30 cellular contexts compared by ENCODE assay signal in the genomic region with DNA sequence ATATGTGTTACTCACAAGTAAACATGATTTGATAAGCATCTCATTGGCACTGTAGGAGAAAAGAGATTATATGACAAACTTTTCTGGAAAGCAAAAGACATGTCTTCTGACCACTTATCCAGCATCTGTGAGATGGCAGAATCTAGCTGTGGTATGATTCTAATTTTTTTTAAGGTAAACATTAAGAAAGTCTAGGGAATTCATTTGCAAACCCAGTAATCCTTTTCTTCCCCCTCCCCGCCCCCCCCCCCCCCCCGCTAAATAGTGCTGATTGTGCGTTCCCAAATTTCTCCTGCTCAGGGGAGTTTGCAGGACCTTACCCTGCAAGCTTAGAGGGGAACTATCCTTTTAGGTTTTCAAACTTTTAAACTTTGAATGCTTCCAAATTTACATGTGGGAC.
"Had no signal": no experiment of that assay in that cellular context is flagged by ENCODE, and none has a peak within 500 bp of the region (broad histone marks: within the 10 kb centered on the region; RNA-seq: fewer than 3 reads in every experiment).

No MANE protein-coding gene starts in this region.

- ATAC-seq: activated CD8-positive, alpha-beta memory T cell treated with anti-CD3 and anti-CD28 coated beads, Interleukin-2, amount 10 ng/mL, durations not matched to agents 7 days and 5 days; activated naive CD8-positive, alpha-beta T cell treated with anti-CD3 and anti-CD28 coated beads, Interleukin-2, amount 50 U/mL, for 24 hours; body of pancreas; effector memory CD8-positive, alpha-beta T cell; gastroesophageal sphincter; heart right ventricle had no signal

- H3K27ac ChIP-seq: adrenal gland, body of pancreas, esophagus muscularis mucosa, gastroesophageal sphincter, heart right ventricle had no signal

- H3K27me3 Mint-ChIP-seq: activated CD4-positive, alpha-beta memory T cell treated with anti-CD3 and anti-CD28 coated beads for 36 hours; activated CD4-positive, alpha-beta T cell treated with anti-CD3 and anti-CD28 coated beads for 36 hours; activated CD4-positive, alpha-beta T cell treated with anti-CD3 and anti-CD28 coated beads, Interleukin-2, amount 10 ng/mL, durations not matched to agents 24 days and 14 days; activated CD8-positive, alpha-beta memory T cell treated with anti-CD3 and anti-CD28 coated beads, Interleukin-2, amount 10 ng/mL, durations not matched to agents 7 days and 5 days; activated naive CD4-positive, alpha-beta T cell treated with anti-CD3 and anti-CD28 coated beads, Interleukin-2, amount 50 U/mL, for 24 hours; activated naive CD8-positive, alpha-beta T cell treated with anti-CD3 and anti-CD28 coated beads for 36 hours; activated naive CD8-positive, alpha-beta T cell treated with anti-CD3 and anti-CD28 coated beads, Interleukin-2, amount 50 U/mL, for 24 hours; effector memory CD8-positive, alpha-beta T cell had no signal

- H3K9me3 ChIP-seq: adrenal gland, body of pancreas, esophagus muscularis mucosa, gastroesophageal sphincter, heart right ventricle had no signal

- H3K4me1 ChIP-seq: adrenal gland, body of pancreas had no signal

- H3K4me3 Mint-ChIP-seq: activated CD4-positive, alpha-beta memory T cell treated with anti-CD3 and anti-CD28 coated beads for 36 hours; activated CD4-positive, alpha-beta T cell treated with anti-CD3 and anti-CD28 coated beads for 36 hours; activated CD4-positive, alpha-beta T cell treated with anti-CD3 and anti-CD28 coated beads, Interleukin-2, amount 10 ng/mL, durations not matched to agents 24 days and 14 days; activated CD8-positive, alpha-beta memory T cell treated with anti-CD3 and anti-CD28 coated beads, Interleukin-2, amount 10 ng/mL, durations not matched to agents 7 days and 5 days; activated CD8-positive, alpha-beta T cell treated with anti-CD3 and anti-CD28 coated beads, Interleukin-2, amount 10 ng/mL, durations not matched to agents 7 days and 5 days; activated naive CD4-positive, alpha-beta T cell treated with anti-CD3 and anti-CD28 coated beads for 36 hours; activated naive CD4-positive, alpha-beta T cell treated with anti-CD3 and anti-CD28 coated beads, Interleukin-2, amount 50 U/mL, for 24 hours; activated naive CD8-positive, alpha-beta T cell treated with anti-CD3 and anti-CD28 coated beads for 36 hours; activated naive CD8-positive, alpha-beta T cell treated with anti-CD3 and anti-CD28 coated beads, Interleukin-2, amount 50 U/mL, for 24 hours; activated T-helper 1 cell treated with anti-CD3 and anti-CD28 coated beads, Interleukin-12 subunit alpha, Interleukin-12 subunit beta, Interleukin-2, Interleukin-4 antibody, amounts not matched to agents 30 ng/mL and 10 ng/mL and 1 ng/mL, durations not matched to agents 14 hours and 24 hours and 36 hours; effector memory CD8-positive, alpha-beta T cell had no signal

- H3K27ac Mint-ChIP-seq: activated CD4-positive, alpha-beta memory T cell treated with anti-CD3 and anti-CD28 coated beads for 36 hours; activated CD4-positive, alpha-beta T cell treated with anti-CD3 and anti-CD28 coated beads, Interleukin-2, amount 10 ng/mL, durations not matched to agents 24 days and 14 days; activated CD8-positive, alpha-beta memory T cell treated with anti-CD3 and anti-CD28 coated beads, Interleukin-2, amount 10 ng/mL, durations not matched to agents 7 days and 5 days; activated CD8-positive, alpha-beta T cell treated with anti-CD3 and anti-CD28 coated beads, Interleukin-2, amount 10 ng/mL, durations not matched to agents 7 days and 5 days; activated naive CD4-positive, alpha-beta T cell treated with anti-CD3 and anti-CD28 coated beads for 36 hours; activated naive CD4-positive, alpha-beta T cell treated with anti-CD3 and anti-CD28 coated beads, Interleukin-2, amount 50 U/mL, for 24 hours; activated naive CD8-positive, alpha-beta T cell treated with anti-CD3 and anti-CD28 coated beads for 36 hours; activated T-helper 1 cell treated with anti-CD3 and anti-CD28 coated beads, Interleukin-12 subunit alpha, Interleukin-12 subunit beta, Interleukin-2, Interleukin-4 antibody, amounts not matched to agents 30 ng/mL and 10 ng/mL and 1 ng/mL, durations not matched to agents 14 hours and 24 hours and 36 hours; activated T-helper 2 cell treated with anti-CD3 and anti-CD28 coated beads, Interferon-gamma antibody, Interleukin-2, Interleukin-4, amounts not matched to agents 10 μg/mL and 5 μg/mL and 100 μg/mL, durations not matched to agents 14 hours and 24 hours and 36 hours; effector memory CD8-positive, alpha-beta T cell had no signal

- H3K9me3 Mint-ChIP-seq: activated CD4-positive, alpha-beta memory T cell treated with anti-CD3 and anti-CD28 coated beads for 36 hours; activated CD4-positive, alpha-beta T cell treated with anti-CD3 and anti-CD28 coated beads, Interleukin-2, amount 10 ng/mL, durations not matched to agents 24 days and 14 days; activated naive CD4-positive, alpha-beta T cell treated with anti-CD3 and anti-CD28 coated beads for 36 hours; activated naive CD4-positive, alpha-beta T cell treated with anti-CD3 and anti-CD28 coated beads, Interleukin-2, amount 50 U/mL, for 24 hours; activated naive CD8-positive, alpha-beta T cell treated with anti-CD3 and anti-CD28 coated beads for 36 hours; activated naive CD8-positive, alpha-beta T cell treated with anti-CD3 and anti-CD28 coated beads, Interleukin-2, amount 50 U/mL, for 24 hours; activated T-helper 1 cell treated with anti-CD3 and anti-CD28 coated beads, Interleukin-12 subunit alpha, Interleukin-12 subunit beta, Interleukin-2, Interleukin-4 antibody, amounts not matched to agents 30 ng/mL and 10 ng/mL and 1 ng/mL, durations not matched to agents 14 hours and 24 hours and 36 hours; activated T-helper 2 cell treated with anti-CD3 and anti-CD28 coated beads, Interferon-gamma antibody, Interleukin-2, Interleukin-4, amounts not matched to agents 10 μg/mL and 5 μg/mL and 100 μg/mL, durations not matched to agents 14 hours and 24 hours and 36 hours; effector memory CD8-positive, alpha-beta T cell had no signal

- H3K27me3 ChIP-seq: adrenal gland, body of pancreas, esophagus muscularis mucosa, gastroesophageal sphincter, heart right ventricle had no signal

- DNase-seq: activated CD4-positive, alpha-beta memory T cell treated with anti-CD3 and anti-CD28 coated beads for 36 hours; activated CD4-positive, alpha-beta T cell treated with anti-CD3 and anti-CD28 coated beads for 36 hours; activated CD4-positive, alpha-beta T cell treated with anti-CD3 and anti-CD28 coated beads, Interleukin-2, amount 10 ng/mL, durations not matched to agents 24 days and 14 days; activated CD4-positive, CD25-positive, alpha-beta regulatory T cell; activated CD4-positive, CD25-positive, alpha-beta regulatory T cell treated with anti-CD3 and anti-CD28 coated beads, Interleukin-2, amount 50 U/mL, for 72 hours; activated CD8-positive, alpha-beta memory T cell treated with anti-CD3 and anti-CD28 coated beads, Interleukin-2, amount 10 ng/mL, durations not matched to agents 7 days and 5 days; activated CD8-positive, alpha-beta memory T cell treated with anti-CD3 and anti-CD28 coated beads, Interleukin-2, amount 50 U/mL, for 4 hours; activated CD8-positive, alpha-beta T cell treated with anti-CD3 and anti-CD28 coated beads, Interleukin-2, amount 10 ng/mL, durations not matched to agents 7 days and 5 days; activated effector memory CD4-positive, alpha-beta T cell treated with anti-CD3 and anti-CD28 coated beads, Interleukin-2, amount 50 U/mL, for 16 hours; activated naive CD4-positive, alpha-beta T cell treated with anti-CD3 and anti-CD28 coated beads for 36 hours; activated naive CD8-positive, alpha-beta T cell treated with anti-CD3 and anti-CD28 coated beads for 36 hours; activated naive CD8-positive, alpha-beta T cell treated with anti-CD3 and anti-CD28 coated beads, Interleukin-2, amount 50 U/mL, for 24 hours; activated T-cell treated with anti-CD3 and anti-CD28 coated beads, Interleukin-2, amount 50 U/mL, for 1 hour; activated T-cell treated with anti-CD3 and anti-CD28 coated beads, Interleukin-2, amount 50 U/mL, for 48 hours; adrenal gland; amygdala; aorta; body of pancreas; caudate nucleus; cortex of kidney; dermis blood vessel endothelial cell; effector CD4-positive, alpha-beta T cell; effector memory CD8-positive, alpha-beta T cell; heart right ventricle; T-helper 2 cell had no signal

- H3K4me3 ChIP-seq: adrenal gland, body of pancreas, esophagus muscularis mucosa, gastroesophageal sphincter, heart right ventricle had no signal
